Comparison of ENCODE assay signal across 8 cellular contexts in the genomic region with DNA sequence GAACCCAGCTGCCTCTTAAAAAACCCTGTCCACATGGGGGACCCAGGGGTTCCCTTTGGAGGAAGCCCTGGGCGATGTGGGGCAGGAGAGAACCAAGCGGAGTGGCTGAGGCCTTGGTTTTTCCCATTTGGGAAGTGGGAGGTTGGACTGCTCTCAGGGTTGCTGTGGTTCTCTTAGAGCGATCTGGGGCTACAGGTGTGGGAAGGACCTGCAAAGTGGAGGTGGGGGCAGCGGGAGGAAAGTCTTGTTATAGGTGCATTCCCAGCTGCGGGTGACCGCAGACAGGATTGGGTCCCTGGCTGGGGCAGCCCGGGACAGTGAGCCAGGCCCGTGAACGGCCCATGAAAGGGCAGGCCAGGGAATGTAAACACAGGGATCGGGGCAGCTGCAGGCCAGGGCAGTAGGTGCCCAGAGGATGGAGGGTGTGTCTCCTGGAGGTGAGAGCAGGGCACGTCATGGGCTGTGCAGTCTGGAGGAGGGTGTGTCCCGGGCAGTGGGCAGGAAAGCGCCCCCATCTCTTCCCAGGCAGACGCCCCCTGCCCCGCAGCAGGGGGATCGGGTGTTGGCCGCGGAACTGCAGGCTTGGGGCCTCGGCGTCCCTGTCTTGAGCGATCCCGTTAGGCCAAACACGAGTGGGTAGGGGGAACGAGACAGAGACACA. TPM values are rescaled to one million over a fixed set of nuclear protein-coding genes. Genes with fewer than 3 reads are reported as not detected.
DNase-seq lines count a peak whose midpoint lies in the region; ATAC-seq, FAIRE-seq and TF ChIP-seq lines count a peak whose summit lies in the region.

No MANE protein-coding gene starts in this region.

- no peaks in the 10 kb centered on the region for H3K27me3 Mint-ChIP-seq in T-helper 2 cell treated with Interferon-gamma antibody and Interleukin-4, amounts not matched to agents 5 μg/mL and 100 μg/mL, for 36 hours (ENCODE audit: low read depth)

- H3K4me3 ChIP-seq in adipocyte (ENCODE audit: low read length) (peak overlapping the region; percentile 86), keratinocyte (ENCODE audit: control insufficient read depth in 2 of 3, extremely low read depth in 1 of 3, insufficient read depth in 2 of 3, low read depth in 1 of 3, low read length in 3 of 3) (peak overlapping the region; percentile 64 to 79 (median 74))

- H3K27me3 ChIP-seq in adipocyte (replicated peaks; ENCODE audit: control insufficient read depth, insufficient read depth, low read length) (peaks cover 7% of the 10 kb centered on the region), keratinocyte (ENCODE audit: control insufficient read depth, extremely low read depth, insufficient read depth, low read length) (no peaks in the 10 kb centered on the region)

- dilution Hi-C loops in keratinocyte (cut with MboI; ENCODE audit: extremely low pct_ligation_motif_present, low sequenced_read_pairs) = no loop called here

- no peaks in the 10 kb centered on the region for H3K9me1 ChIP-seq in keratinocyte (ENCODE audit: control insufficient read depth, extremely low read depth, insufficient read depth, low read length)

- H3K27ac ChIP-seq in keratinocyte (ENCODE audit: control insufficient read depth, insufficient read depth, low read length) (no peak overlapping the region), substantia nigra (ENCODE audit: low read depth, low read length, poor library complexity, severe bottlenecking) (peak overlapping the region; percentile 73)

- peaks cover 11% of the 10 kb centered on the region for H3K4me1 Mint-ChIP-seq in T-helper 2 cell treated with Interferon-gamma antibody and Interleukin-4, amounts not matched to agents 5 μg/mL and 100 μg/mL, for 36 hours (ENCODE audit: low read depth)

- H3K4me1 ChIP-seq in adipocyte (ENCODE audit: control insufficient read depth, insufficient read depth, low read length) = peaks cover 8% of the 10 kb centered on the region
- peaks cover 10% of the 10 kb centered on the region for H3K4me1 ChIP-seq in keratinocyte (ENCODE audit: control insufficient read depth, extremely low read depth, insufficient read depth, low read length)

- peaks cover 25% of the 10 kb centered on the region for H3K36me3 Mint-ChIP-seq in T-helper 2 cell treated with Interferon-gamma antibody and Interleukin-4, amounts not matched to agents 5 μg/mL and 100 μg/mL, for 36 hours (ENCODE audit: low read depth)

- H3K4me2 ChIP-seq in keratinocyte (ENCODE audit: control insufficient read depth, extremely low read depth, insufficient read depth, low read depth, low read length) = peak overlapping the region; percentile 98

- peak overlapping the region; percentile 81 for H3K27ac Mint-ChIP-seq in T-helper 2 cell treated with Interferon-gamma antibody and Interleukin-4, amounts not matched to agents 5 μg/mL and 100 μg/mL, for 36 hours

- no peak for ATAC-seq in GM19395 (IDR thresholded peaks at IDR 0.05; ENCODE audit: unreplicated experiment)
- ATAC-seq in HG02840 (IDR thresholded peaks at IDR 0.05; ENCODE audit: low FRiP score, unreplicated experiment) = no peak

- H3K79me2 ChIP-seq in keratinocyte (ENCODE audit: control insufficient read depth, insufficient read depth, low read length) = no peaks in the 10 kb centered on the region

- FAIRE-seq in keratinocyte (lab: Jason Lieb, UNC) = no peak

- no peak for TF ChIP-seq CTCF in keratinocyte (optimal IDR thresholded peaks at IDR 0.05 in 1 of 3, IDR thresholded peaks at IDR 0.05 in 1 of 3, conservative IDR thresholded peaks at IDR 0.05 in 1 of 3; ENCODE audit: extremely low read depth in 1 of 3, insufficient read depth in 2 of 3, low read length in 3 of 3)

- peak overlapping the region; percentile 98 for H2AFZ ChIP-seq in keratinocyte (ENCODE audit: control insufficient read depth, low read length)

- no peaks in the 10 kb centered on the region for H4K20me1 ChIP-seq in keratinocyte (ENCODE audit: control insufficient read depth, extremely low read depth, insufficient read depth, low read length)

- H3K9ac ChIP-seq in adipocyte (ENCODE audit: low read length) = peak overlapping the region; percentile 68
- peak overlapping the region; percentile 59 for H3K9ac ChIP-seq in keratinocyte (ENCODE audit: control insufficient read depth, extremely low read depth, insufficient read depth, low read length)

- DNase-seq in T-helper 2 cell treated with Interferon-gamma antibody and Interleukin-4, amounts not matched to agents 5 μg/mL and 100 μg/mL, for 36 hours (ENCODE audit: low spot score) = no peak
- DNase-seq in T-helper 2 cell (no peak), adipocyte (ENCODE audit: low read depth) (no peak), keratinocyte (ENCODE audit: low read depth, low spot score) (no peak), substantia nigra (lab: John Stamatoyannopoulos, UW) (peak in 1 of 49 donors; percentile 37), NCI-H1048 (lab: John Stamatoyannopoulos, UW) (no peak)

- H3K9me3 Mint-ChIP-seq in T-helper 2 cell treated with Interferon-gamma antibody and Interleukin-4, amounts not matched to agents 5 μg/mL and 100 μg/mL, for 36 hours = peaks cover 14% of the 10 kb centered on the region

- peak overlapping the region; percentile 89 for H3K4me3 Mint-ChIP-seq in T-helper 2 cell treated with Interferon-gamma antibody and Interleukin-4, amounts not matched to agents 5 μg/mL and 100 μg/mL, for 36 hours

- H3K9me3 ChIP-seq in adipocyte (ENCODE audit: control insufficient read depth, low read length) (peaks cover 6% of the 10 kb centered on the region), keratinocyte (ENCODE audit: control insufficient read depth, low read depth, low read length) (peaks cover 6% of the 10 kb centered on the region)

- peaks cover 12% of the 10 kb centered on the region for H3K36me3 ChIP-seq in adipocyte (ENCODE audit: control insufficient read depth, insufficient read depth, low read length, severe bottlenecking)
- peaks cover 6 to 8% of the 10 kb centered on the region in 2 experiments for H3K36me3 ChIP-seq in keratinocyte (ENCODE audit: control insufficient read depth in 2 of 2, extremely low read depth in 1 of 2, insufficient read depth in 2 of 2, low read length in 2 of 2)

RNA-seq across cellular contexts. Expression of a gene that starts 0.8 kb away (rescaled TPM):
- polyA plus RNA-seq in keratinocyte = 6.4 to 7.7 TPM (median 6.9 TPM) in 3 replicates
- polyA plus RNA-seq in keratinocyte (2011; ENCODE audit: low read depth) = 30.3 TPM
- 8.0 and 12.2 TPM in 2 replicates for polyA plus RNA-seq in keratinocyte (2011; cell fraction: cytosol; rRNA removed)
- polyA plus RNA-seq in keratinocyte (2011; cell fraction: nucleus; rRNA removed) = 7.0 and 9.0 TPM in 2 replicates
- polyA plus RNA-seq in keratinocyte (2012; ENCODE audit: low replicate concordance) = 29.0 and 38.5 TPM in 2 replicates
- polyA minus RNA-seq in keratinocyte = 6.6 to 43.3 TPM (median 13.9 TPM) in 3 replicates
- polyA minus RNA-seq in keratinocyte (2011; cell fraction: cytosol; rRNA and poly(A)+ RNA removed) = 28.0 TPM
- 5.1 and 7.1 TPM in 2 replicates for polyA minus RNA-seq in keratinocyte (2011; cell fraction: nucleus; rRNA and poly(A)+ RNA removed)

RNA-seq across cellular contexts. Expression of a gene that starts 5.2 kb away (rescaled TPM):
- polyA plus RNA-seq in keratinocyte = 5.5 to 11.9 TPM (median 6.1 TPM) in 3 replicates
- polyA plus RNA-seq in keratinocyte (2011; ENCODE audit: low read depth) = 10.4 TPM
- 5.8 and 15.3 TPM in 2 replicates for polyA plus RNA-seq in keratinocyte (2011; cell fraction: cytosol; rRNA removed)
- 6.8 and 8.7 TPM in 2 replicates for polyA plus RNA-seq in keratinocyte (2011; cell fraction: nucleus; rRNA removed)
- 12.2 and 39.9 TPM in 2 replicates for polyA plus RNA-seq in keratinocyte (2012; ENCODE audit: low replicate concordance)
- 1.8 to 8.9 TPM (median 6.4 TPM) in 3 replicates for polyA minus RNA-seq in keratinocyte
- polyA minus RNA-seq in keratinocyte (2011; cell fraction: cytosol; rRNA and poly(A)+ RNA removed) = 13.2 TPM
- polyA minus RNA-seq in keratinocyte (2011; cell fraction: nucleus; rRNA and poly(A)+ RNA removed) = 5.7 and 7.7 TPM in 2 replicates

RNA-seq across cellular contexts. Expression of a gene that starts 22.8 kb away (rescaled TPM):
- 0.09 to 0.13 TPM in 2 of 3 replicates, not detected in the other for polyA plus RNA-seq in keratinocyte
- not detected for polyA plus RNA-seq in keratinocyte (2011; ENCODE audit: low read depth)
- polyA plus RNA-seq in keratinocyte (2011; cell fraction: cytosol; rRNA removed) = 0.06 and 0.09 TPM in 2 replicates
- 0.05 and 0.10 TPM in 2 replicates for polyA plus RNA-seq in keratinocyte (2011; cell fraction: nucleus; rRNA removed)
- 7.1 and 26.3 TPM in 2 replicates for polyA plus RNA-seq in keratinocyte (2012; ENCODE audit: low replicate concordance)
- not detected in 3 replicates for polyA minus RNA-seq in keratinocyte
- polyA minus RNA-seq in keratinocyte (2011; cell fraction: cytosol; rRNA and poly(A)+ RNA removed) = not detected
- not detected in 2 replicates for polyA minus RNA-seq in keratinocyte (2011; cell fraction: nucleus; rRNA and poly(A)+ RNA removed)

RNA-seq across cellular contexts. Expression of a gene that starts 25.3 kb away (rescaled TPM):
- polyA plus RNA-seq in keratinocyte = 0.09 TPM in 1 of 3 replicates, not detected in the others
- not detected for polyA plus RNA-seq in keratinocyte (2011; ENCODE audit: low read depth)
- not detected in 2 replicates for polyA plus RNA-seq in keratinocyte (2011; cell fraction: cytosol; rRNA removed)
- 0.09 TPM in 1 of 2 replicates, not detected in the other for polyA plus RNA-seq in keratinocyte (2011; cell fraction: nucleus; rRNA removed)
- 0.08 and 0.11 TPM in 2 replicates for polyA plus RNA-seq in keratinocyte (2012; ENCODE audit: low replicate concordance)
- not detected in 3 replicates for polyA minus RNA-seq in keratinocyte
- not detected for polyA minus RNA-seq in keratinocyte (2011; cell fraction: cytosol; rRNA and poly(A)+ RNA removed)
- polyA minus RNA-seq in keratinocyte (2011; cell fraction: nucleus; rRNA and poly(A)+ RNA removed) = not detected in 2 replicates

RNA-seq across cellular contexts. Expression of a gene that starts 34.2 kb away (rescaled TPM):
- 41.8 to 98.9 TPM (median 56.6 TPM) in 3 replicates for polyA plus RNA-seq in keratinocyte
- polyA plus RNA-seq in keratinocyte (2011; ENCODE audit: low read depth) = 63.9 TPM
- polyA plus RNA-seq in keratinocyte (2011; cell fraction: cytosol; rRNA removed) = 40.0 and 74.7 TPM in 2 replicates
- 54.9 and 65.9 TPM in 2 replicates for polyA plus RNA-seq in keratinocyte (2011; cell fraction: nucleus; rRNA removed)
- 61.2 and 244 TPM in 2 replicates for polyA plus RNA-seq in keratinocyte (2012; ENCODE audit: low replicate concordance)
- polyA minus RNA-seq in keratinocyte = 45.7 to 177 TPM (median 74.0 TPM) in 3 replicates
- polyA minus RNA-seq in keratinocyte (2011; cell fraction: cytosol; rRNA and poly(A)+ RNA removed) = 141 TPM
- 60.2 and 75.5 TPM in 2 replicates for polyA minus RNA-seq in keratinocyte (2011; cell fraction: nucleus; rRNA and poly(A)+ RNA removed)
